1 cellular context compared by ENCODE assay signal in genomic region chr1:169508432-169509338, GRCh38.
TF ChIP-seq lines count a peak whose summit lies in the region.

No MANE protein-coding gene starts in this region.

TF ChIP-seq in endothelial cell of umbilical vein, 7 proteins besides CTCF, POLR2A, EP300 and RAD21 (continued from another document):
- TF ChIP-seq MYC (IDR thresholded peaks at IDR 0.05; ENCODE audit: low read depth, low read length) (no peak), FOS (IDR thresholded peaks at IDR 0.05; ENCODE audit: borderline replicate concordance, insufficient read depth, low read length) (no peak)
- TF ChIP-seq, protein P1, sequence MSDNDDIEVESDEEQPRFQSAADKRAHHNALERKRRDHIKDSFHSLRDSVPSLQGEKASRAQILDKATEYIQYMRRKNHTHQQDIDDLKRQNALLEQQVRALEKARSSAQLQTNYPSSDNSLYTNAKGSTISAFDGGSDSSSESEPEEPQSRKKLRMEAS (IDR thresholded peaks at IDR 0.05; ENCODE audit: insufficient read depth, insufficient read length) = no peak
